In genomic region chr9:6811436-6811835, GRCh38 we compare ENCODE assay signal across 14 cellular contexts.
"Had no signal": no experiment of that assay in that cellular context is flagged by ENCODE, and none has a peak within 500 bp of the region (broad histone marks: within the 10 kb centered on the region; RNA-seq: fewer than 3 reads in every experiment).

No MANE protein-coding gene starts in this region.

- H3K36me3 ChIP-seq: right atrium auricular region had no signal

- H3K27ac ChIP-seq: right atrium auricular region, skin epidermis had no signal

- ATAC-seq: activated CD4-positive, CD25-positive, alpha-beta regulatory T cell treated with anti-CD3 and anti-CD28 coated beads, Interleukin-2, amount 50 U/mL, for 24 hours; activated T-helper 17 cell treated with anti-CD3 and anti-CD28 coated beads, Interleukin-2, amount 50 U/mL, for 72 hours; stimulated activated naive CD8-positive, alpha-beta T cell treated with anti-CD3 and anti-CD28 coated beads, Interleukin-15, Interleukin-2, amounts not matched to agents 100 U/mL and 50 U/mL, for 24 hours had no signal

- H3K9me3 ChIP-seq: right atrium auricular region had no signal

- H3K27me3 ChIP-seq: right atrium auricular region had no signal

- DNase-seq: activated naive CD4-positive, alpha-beta T cell treated with Interleukin-2 at 50 U/mL for 16 hours; aorta; cerebellar nuclear complex; endodermal cell; hippocampal formation; nephron progenitor cell; occipital lobe; stimulated activated CD4-positive, alpha-beta T cell treated with anti-CD3 and anti-CD28 coated beads, Interleukin-4, amount 100 ng/mL, for 4 hours; stimulated activated naive CD8-positive, alpha-beta T cell treated with anti-CD3 and anti-CD28 coated beads, Interleukin-15, Interleukin-2, amounts not matched to agents 100 U/mL and 50 U/mL, for 24 hours; trophoblast cell had no signal

- H3K4me1 ChIP-seq: right atrium auricular region had no signal

- H3K4me3 ChIP-seq: right atrium auricular region, skin epidermis had no signal
